8 cellular contexts compared by ENCODE assay signal in the genomic region with DNA sequence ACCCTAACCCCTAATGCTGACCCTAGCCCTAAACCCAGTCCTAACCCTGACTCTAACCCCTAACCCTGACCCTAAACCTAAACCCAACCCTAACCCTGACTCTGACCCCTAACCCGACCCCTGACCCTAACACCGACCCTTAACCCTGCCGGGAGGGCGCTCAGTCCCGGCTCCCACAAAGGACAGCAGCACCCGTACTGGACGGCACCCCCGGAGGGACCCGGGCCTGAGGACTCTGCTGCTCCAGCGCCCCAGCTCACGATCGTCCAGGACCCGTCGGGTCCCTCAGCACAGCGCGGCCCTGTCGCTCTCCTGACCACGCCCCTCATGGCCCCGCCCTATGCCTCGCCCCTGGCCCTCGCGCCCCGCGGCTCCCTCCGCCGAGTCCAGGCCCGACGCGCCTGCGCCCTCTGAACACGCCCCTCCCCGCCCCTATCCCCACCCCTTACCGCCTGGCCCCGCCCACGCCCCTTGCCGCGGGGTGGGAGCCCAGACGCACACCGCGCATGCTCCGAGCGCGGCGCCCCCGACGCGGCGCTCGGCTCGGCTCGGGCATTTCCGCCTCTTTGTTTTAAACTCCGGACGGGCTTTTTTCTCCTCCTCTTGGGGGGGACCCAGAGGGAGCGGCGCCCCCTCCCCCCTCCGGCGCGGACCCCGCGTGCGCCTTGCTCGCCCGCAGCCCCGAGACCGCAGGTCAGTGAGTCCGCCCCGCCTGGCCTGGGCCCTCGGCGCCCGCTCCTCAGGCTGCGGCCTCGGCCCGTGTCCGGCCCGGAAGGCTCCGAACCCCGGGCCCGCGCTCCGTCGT. TPM values are rescaled to one million over a fixed set of nuclear protein-coding genes. Genes with fewer than 3 reads are reported as not detected.
DNase-seq lines count a peak whose midpoint lies in the region; TF ChIP-seq lines count a peak whose summit lies in the region.

TSS of gene PCGF3 (plus strand) at position 555 of the 805 bp plus-strand sequence. CDS start 27,849 bp downstream, outside the sequence.

- peaks cover 12% of the 10 kb centered on the region for H3K4me1 Mint-ChIP-seq in HFFc6 (ENCODE audit: low read depth)

- TF ChIP-seq CTCF in HFFc6 (IDR thresholded peaks at IDR 0.05): no peak
- TF ChIP-seq CTCF in neutrophil (IDR thresholded peaks at IDR 0.05): no peak
- no peak for TF ChIP-seq CTCF in subcutaneous adipose tissue (IDR thresholded peaks at IDR 0.05; ENCODE audit: low read depth)

- no peaks in the 10 kb centered on the region for H3K9me3 ChIP-seq in neutrophil

- peaks cover 47 to 63% of the 10 kb centered on the region in 2 experiments for H3K4me1 ChIP-seq in neutrophil (ENCODE audit: control insufficient read depth in 1 of 2, insufficient read depth in 1 of 2, low read depth in 1 of 2, low read length in 1 of 2)

- H3K4me3 ChIP-seq in neutrophil (ENCODE audit: low read depth in 1 of 2, low read length in 1 of 2): peak within 1 kb of the TSS; percentile 77 to 97

- H3K27me3 Mint-ChIP-seq in HFFc6 (ENCODE audit: insufficient read depth): peaks cover 9% of the 10 kb centered on the region

- no peaks in the 10 kb centered on the region for H3K27me3 ChIP-seq in neutrophil

- H3K27ac ChIP-seq in neutrophil: peak within 1 kb of the TSS; percentile 86

- in situ Hi-C loops in SK-MEL-5 (cut with HindIII; ENCODE audit: low pct_unique_long_range_greater_than_20kb, low sequenced_read_pairs): no loop called here

- no peaks in the 10 kb centered on the region for H3K36me3 ChIP-seq in neutrophil

- no peaks in the 10 kb centered on the region for H3K9me3 Mint-ChIP-seq in HFFc6

- H3K36me3 Mint-ChIP-seq in HFFc6 (ENCODE audit: low read depth): peaks cover 16% of the 10 kb centered on the region

- H3K4me3 Mint-ChIP-seq in HFFc6: peak within 1 kb of the TSS; percentile 46; the same call in 1 of the 2 replicates

- no peak within 1 kb of the TSS for H3K27ac Mint-ChIP-seq in HFFc6

- peak; percentile 89 for DNase-seq in GM04504 (ENCODE audit: low read depth)
- peak; percentile 89 for DNase-seq in HFFc6
- peak; percentile 95 for DNase-seq in NAMALWA (ENCODE audit: low spot score)
- peak; percentile 90 for DNase-seq in SK-MEL-5 (ENCODE audit: low read depth, low spot score)
- peak; percentile 97 for DNase-seq in activated naive CD4-positive, alpha-beta T cell treated with Interleukin-2 at 50 U/mL for 16 hours
- DNase-seq in foreskin melanocyte: peak; percentile 65

RNA-seq across cellular contexts. Expression of gene PCGF3, which starts in this region (rescaled TPM):
- 10 to 100 TPM; 28.5 to 34.5 (median 30.2) TPM for total RNA-seq in HFFc6 (2021; fragmentation: NEBNext Ultra II Directional; extraction: Animal tissue kit (Norgen Biotek cat#: 25700))
- 16.2 and 22.7 TPM in 2 replicates for total RNA-seq in SK-MEL-5 (2014; rRNA removed; shearing (Covaris generic))
- 20.8 and 23.5 TPM in 2 replicates for polyA plus RNA-seq in SK-MEL-5 (2015; cell fraction: cytosol; rRNA removed)
- polyA plus RNA-seq in SK-MEL-5 (2015; cell fraction: nucleus; rRNA removed): 131 and 163 TPM in 2 replicates
- total RNA-seq in subcutaneous adipose tissue: 10 to 100 TPM; 36.7 to 72.2 (median 55.0) TPM

Comparison
In these comparisons a context has a peak if more than half of its experiments do, and no peak if none do; other contexts are left out.
1. Peak in every context shown above with its lines: DNase-seq, H3K4me3 ChIP-seq and H3K27ac ChIP-seq.